ENCODE assay signal across 2 cellular contexts in the genomic region with DNA sequence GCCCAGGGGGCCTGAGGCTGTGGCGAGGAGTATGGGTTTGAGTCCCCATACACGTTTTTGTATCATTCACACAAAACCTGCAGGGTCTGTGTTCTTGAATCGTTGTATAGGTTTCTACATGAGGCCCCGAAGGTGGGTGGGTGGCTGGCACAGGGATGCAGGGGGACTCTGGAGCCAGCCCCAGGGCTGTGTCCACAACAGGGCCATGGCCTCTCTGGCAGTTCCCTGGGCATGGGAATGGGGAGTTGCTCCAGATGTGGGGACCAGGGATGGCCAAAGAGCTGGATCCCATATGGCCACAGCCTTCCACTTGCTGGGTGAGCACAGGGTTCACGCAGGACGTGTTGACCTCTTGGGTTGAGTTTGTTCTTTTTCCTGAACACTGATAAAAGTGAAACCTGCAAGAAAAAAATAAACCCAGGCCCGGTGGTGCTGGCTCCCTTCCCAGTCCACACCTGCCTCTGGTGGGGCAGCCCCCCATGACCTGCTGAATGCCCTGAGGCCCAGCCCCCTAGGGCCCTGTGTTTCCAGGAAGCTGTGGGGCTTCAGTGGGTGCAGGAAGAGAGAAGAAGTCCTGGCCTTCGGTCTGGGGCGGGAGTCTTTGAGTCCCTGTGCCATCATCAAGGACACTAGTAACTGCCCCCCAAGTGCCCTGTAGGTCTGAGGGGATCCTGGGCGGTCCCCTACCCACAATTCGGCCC.
A peak's percentile ranks its signal among the peaks of the same experiment; 100 is the strongest.
TF ChIP-seq lines count a peak whose summit lies in the region.

No MANE protein-coding gene starts in this region.

TF ChIP-seq in A549, 52 proteins besides CTCF, POLR2A, EP300 and RAD21:
- TF ChIP-seq FOSB (CRISPR knock-in tag; IDR thresholded peaks at IDR 0.05), result no peak
- no peak for TF ChIP-seq EHF (CRISPR knock-in tag; IDR thresholded peaks at IDR 0.05)
- TF ChIP-seq HEYL (CRISPR knock-in tag; IDR thresholded peaks at IDR 0.05), result no peak
- TF ChIP-seq KDM1A (IDR thresholded peaks at IDR 0.05; ENCODE audit: low read depth), result no peak
- TF ChIP-seq HOXB5 (CRISPR knock-in tag; IDR thresholded peaks at IDR 0.05), result no peak
- no peak for TF ChIP-seq NR3C1 (IDR thresholded peaks at IDR 0.05)
- TF ChIP-seq TP53 (CRISPR knock-in tag; IDR thresholded peaks at IDR 0.05), result no peak
- no peak for TF ChIP-seq HOXB13 (CRISPR knock-in tag; IDR thresholded peaks at IDR 0.05; ENCODE audit: low read depth)
- TF ChIP-seq CBX2 (IDR thresholded peaks at IDR 0.05; ENCODE audit: borderline replicate concordance, low read depth), result no peak
- TF ChIP-seq KDM5A (IDR thresholded peaks at IDR 0.05), result no peak
- TF ChIP-seq CHD4 (IDR thresholded peaks at IDR 0.05; ENCODE audit: borderline replicate concordance), result no peak
- no peak for TF ChIP-seq EHMT2 (IDR thresholded peaks at IDR 0.05; ENCODE audit: low read depth)
- no peak for TF ChIP-seq FOSL2 (IDR thresholded peaks at IDR 0.05)
- TF ChIP-seq FOSL2 (CRISPR knock-in tag; IDR thresholded peaks at IDR 0.05), result no peak
- TF ChIP-seq SREBF2 (IDR thresholded peaks at IDR 0.05), result no peak
- no peak for TF ChIP-seq CEBPB (IDR thresholded peaks at IDR 0.05)
- TF ChIP-seq, protein P1, sequence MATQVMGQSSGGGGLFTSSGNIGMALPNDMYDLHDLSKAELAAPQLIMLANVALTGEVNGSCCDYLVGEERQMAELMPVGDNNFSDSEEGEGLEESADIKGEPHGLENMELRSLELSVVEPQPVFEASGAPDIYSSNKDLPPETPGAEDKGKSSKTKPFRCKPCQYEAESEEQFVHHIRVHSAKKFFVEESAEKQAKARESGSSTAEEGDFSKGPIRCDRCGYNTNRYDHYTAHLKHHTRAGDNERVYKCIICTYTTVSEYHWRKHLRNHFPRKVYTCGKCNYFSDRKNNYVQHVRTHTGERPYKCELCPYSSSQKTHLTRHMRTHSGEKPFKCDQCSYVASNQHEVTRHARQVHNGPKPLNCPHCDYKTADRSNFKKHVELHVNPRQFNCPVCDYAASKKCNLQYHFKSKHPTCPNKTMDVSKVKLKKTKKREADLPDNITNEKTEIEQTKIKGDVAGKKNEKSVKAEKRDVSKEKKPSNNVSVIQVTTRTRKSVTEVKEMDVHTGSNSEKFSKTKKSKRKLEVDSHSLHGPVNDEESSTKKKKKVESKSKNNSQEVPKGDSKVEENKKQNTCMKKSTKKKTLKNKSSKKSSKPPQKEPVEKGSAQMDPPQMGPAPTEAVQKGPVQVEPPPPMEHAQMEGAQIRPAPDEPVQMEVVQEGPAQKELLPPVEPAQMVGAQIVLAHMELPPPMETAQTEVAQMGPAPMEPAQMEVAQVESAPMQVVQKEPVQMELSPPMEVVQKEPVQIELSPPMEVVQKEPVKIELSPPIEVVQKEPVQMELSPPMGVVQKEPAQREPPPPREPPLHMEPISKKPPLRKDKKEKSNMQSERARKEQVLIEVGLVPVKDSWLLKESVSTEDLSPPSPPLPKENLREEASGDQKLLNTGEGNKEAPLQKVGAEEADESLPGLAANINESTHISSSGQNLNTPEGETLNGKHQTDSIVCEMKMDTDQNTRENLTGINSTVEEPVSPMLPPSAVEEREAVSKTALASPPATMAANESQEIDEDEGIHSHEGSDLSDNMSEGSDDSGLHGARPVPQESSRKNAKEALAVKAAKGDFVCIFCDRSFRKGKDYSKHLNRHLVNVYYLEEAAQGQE (IDR thresholded peaks at IDR 0.05), result no peak
- no peak for TF ChIP-seq MYC (IDR thresholded peaks at IDR 0.05; ENCODE audit: borderline replicate concordance, low read length)
- TF ChIP-seq RCOR1 (IDR thresholded peaks at IDR 0.05; ENCODE audit: low read depth, low read length), result no peak
- no peak for TF ChIP-seq POLR2AphosphoS2 (conservative IDR thresholded peaks at IDR 0.05; ENCODE audit: low read length)
- no peak for TF ChIP-seq GATA3 (IDR thresholded peaks at IDR 0.05; ENCODE audit: borderline replicate concordance)

TF ChIP-seq in liver, 16 proteins besides CTCF, POLR2A, EP300 and RAD21:
- TF ChIP-seq, protein P2, sequence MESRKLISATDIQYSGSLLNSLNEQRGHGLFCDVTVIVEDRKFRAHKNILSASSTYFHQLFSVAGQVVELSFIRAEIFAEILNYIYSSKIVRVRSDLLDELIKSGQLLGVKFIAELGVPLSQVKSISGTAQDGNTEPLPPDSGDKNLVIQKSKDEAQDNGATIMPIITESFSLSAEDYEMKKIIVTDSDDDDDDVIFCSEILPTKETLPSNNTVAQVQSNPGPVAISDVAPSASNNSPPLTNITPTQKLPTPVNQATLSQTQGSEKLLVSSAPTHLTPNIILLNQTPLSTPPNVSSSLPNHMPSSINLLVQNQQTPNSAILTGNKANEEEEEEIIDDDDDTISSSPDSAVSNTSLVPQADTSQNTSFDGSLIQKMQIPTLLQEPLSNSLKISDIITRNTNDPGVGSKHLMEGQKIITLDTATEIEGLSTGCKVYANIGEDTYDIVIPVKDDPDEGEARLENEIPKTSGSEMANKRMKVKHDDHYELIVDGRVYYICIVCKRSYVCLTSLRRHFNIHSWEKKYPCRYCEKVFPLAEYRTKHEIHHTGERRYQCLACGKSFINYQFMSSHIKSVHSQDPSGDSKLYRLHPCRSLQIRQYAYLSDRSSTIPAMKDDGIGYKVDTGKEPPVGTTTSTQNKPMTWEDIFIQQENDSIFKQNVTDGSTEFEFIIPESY (IDR thresholded peaks at IDR 0.05), result no peak
- TF ChIP-seq FOXA2 (IDR thresholded peaks at IDR 0.05) (no peak), RXRA (IDR thresholded peaks at IDR 0.05) (peak; percentile 8 to 39), FOXA1 (IDR thresholded peaks at IDR 0.05) (no peak), HNF4G (IDR thresholded peaks at IDR 0.05) (no peak), SP1 (IDR thresholded peaks at IDR 0.05) (no peak)
- TF ChIP-seq, protein P3, sequence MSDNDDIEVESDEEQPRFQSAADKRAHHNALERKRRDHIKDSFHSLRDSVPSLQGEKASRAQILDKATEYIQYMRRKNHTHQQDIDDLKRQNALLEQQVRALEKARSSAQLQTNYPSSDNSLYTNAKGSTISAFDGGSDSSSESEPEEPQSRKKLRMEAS (IDR thresholded peaks at IDR 0.05), result no peak
TF ChIP-seq in liver: peak in this region for 1.
